8 cellular contexts compared by ENCODE assay signal in the genomic region with DNA sequence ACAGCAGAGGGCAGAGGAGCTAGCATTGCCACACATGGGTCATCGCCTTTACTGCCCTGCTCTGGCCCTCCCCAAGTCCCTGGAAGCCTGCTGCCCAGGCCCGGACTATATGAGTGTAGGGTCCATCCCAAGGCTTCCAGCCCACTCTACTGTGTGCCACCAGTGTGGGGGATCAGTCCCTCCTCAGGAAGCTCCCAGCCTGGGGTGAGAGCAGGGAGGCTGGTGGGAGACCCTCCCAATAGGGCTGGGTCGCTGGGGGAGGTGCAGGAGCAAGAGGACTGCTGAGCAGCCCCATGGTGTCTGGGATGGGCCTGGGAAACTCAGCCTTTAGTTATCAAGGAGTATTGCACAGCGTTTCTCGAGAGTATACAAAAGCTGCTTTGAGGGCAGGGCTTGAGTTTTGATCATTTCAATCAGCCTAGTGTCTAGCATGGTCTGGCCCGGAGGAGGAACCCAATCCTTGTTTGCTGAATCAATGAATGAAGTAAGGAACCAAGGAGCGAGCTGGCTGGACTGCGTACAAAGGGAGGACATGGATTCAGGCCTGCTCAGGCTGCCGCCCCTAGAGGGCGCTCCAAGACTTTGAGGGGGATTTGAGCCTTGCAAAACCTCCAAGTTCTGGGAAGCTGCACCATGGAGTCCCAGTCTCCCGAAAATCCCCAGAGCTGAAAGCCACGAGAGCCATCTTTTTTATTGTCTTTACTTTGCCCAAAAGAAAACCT.
DNase-seq lines count a peak whose midpoint lies in the region; ATAC-seq, FAIRE-seq and TF ChIP-seq lines count a peak whose summit lies in the region.

No MANE protein-coding gene starts in this region.

- H3K9ac ChIP-seq in DND-41 (ENCODE audit: low read depth, low read length), result no peak overlapping the region

- ATAC-seq in DND-41 (ENCODE audit: insufficient read depth, low read depth) (peak; percentile 62), GM19023 (IDR thresholded peaks at IDR 0.05; ENCODE audit: unreplicated experiment) (no peak), GM21526 (IDR thresholded peaks at IDR 0.05; ENCODE audit: low FRiP score, unreplicated experiment) (no peak)
- ATAC-seq in activated naive CD8-positive, alpha-beta T cell treated with anti-CD3 and anti-CD28 coated beads, Interleukin-2, amount 10 ng/mL, durations not matched to agents 7 days and 5 days (ENCODE audit: low read depth), result peak; percentile 27

- H2AFZ ChIP-seq in DND-41 (ENCODE audit: low read depth, low read length), result no peak overlapping the region

- TF ChIP-seq CTCF in DND-41 (IDR thresholded peaks at IDR 0.05; ENCODE audit: borderline replicate concordance, extremely low read depth, low read length, poor library complexity, severe bottlenecking), result peak; percentile 86

- H3K79me2 ChIP-seq in DND-41 (ENCODE audit: insufficient read depth, low read length), result no peaks in the 10 kb centered on the region

- DNase-seq in DND-41, result peak; percentile 66
- peak; percentile 94 for DNase-seq in LHCN-M2 (ENCODE audit: low read depth)
- DNase-seq in RCC 7860 (ENCODE audit: low spot score), result peak; percentile 63
- DNase-seq in activated naive CD8-positive, alpha-beta T cell treated with anti-CD3 and anti-CD28 coated beads, Interleukin-2, amount 10 ng/mL, durations not matched to agents 7 days and 5 days, result peak; percentile 73
- DNase-seq in head of caudate nucleus, result peak; percentile 71 to 94 (median 88)
- DNase-seq in pons (ENCODE audit: low spot score), result peak; percentile 86

- intact Hi-C loops in head of caudate nucleus (cut with DNase I), result loop anchor here (5.0 to 10.0 kb wide), 3 partner anchors 354 to 609 kb away; no protein-coding TSS in a partner anchor

- no peak overlapping the region for H3K4me3 ChIP-seq in DND-41 (ENCODE audit: low read depth in 1 of 2, low read length in 2 of 2)

- no peaks in the 10 kb centered on the region for H3K27me3 ChIP-seq in DND-41 (ENCODE audit: insufficient read depth, low read length, poor library complexity)

- H3K36me3 Mint-ChIP-seq in activated naive CD8-positive, alpha-beta T cell treated with anti-CD3 and anti-CD28 coated beads, Interleukin-2, amount 10 ng/mL, durations not matched to agents 7 days and 5 days, result no peaks in the 10 kb centered on the region

- POLR2A ChIA-PET in activated naive CD8-positive, alpha-beta T cell treated with anti-CD3 and anti-CD28 coated beads, Interleukin-2, amount 10 ng/mL, durations not matched to agents 7 days and 5 days (lab: Charles Lee), result no interaction called here

- no peak overlapping the region for H3K4me3 Mint-ChIP-seq in activated naive CD8-positive, alpha-beta T cell treated with anti-CD3 and anti-CD28 coated beads, Interleukin-2, amount 10 ng/mL, durations not matched to agents 7 days and 5 days

- no peaks in the 10 kb centered on the region for H3K9me3 ChIP-seq in DND-41 (ENCODE audit: insufficient read depth, low read length, severe bottlenecking)

- H3K4me1 Mint-ChIP-seq in activated naive CD8-positive, alpha-beta T cell treated with anti-CD3 and anti-CD28 coated beads, Interleukin-2, amount 10 ng/mL, durations not matched to agents 7 days and 5 days, result peaks cover 16% of the 10 kb centered on the region

- H3K27ac Mint-ChIP-seq in activated naive CD8-positive, alpha-beta T cell treated with anti-CD3 and anti-CD28 coated beads, Interleukin-2, amount 10 ng/mL, durations not matched to agents 7 days and 5 days, result no peak overlapping the region

- H3K27ac ChIP-seq in DND-41 (ENCODE audit: low read length), result no peak overlapping the region

- FAIRE-seq in RCC 7860 (lab: Jason Lieb, UNC), result no peak

- no peak overlapping the region for H3K4me2 ChIP-seq in DND-41 (ENCODE audit: insufficient read depth, low read length)

- H3K27me3 Mint-ChIP-seq in activated naive CD8-positive, alpha-beta T cell treated with anti-CD3 and anti-CD28 coated beads, Interleukin-2, amount 10 ng/mL, durations not matched to agents 7 days and 5 days, result no peaks in the 10 kb centered on the region

- H3K36me3 ChIP-seq in DND-41 (ENCODE audit: insufficient read depth, low read length), result no peaks in the 10 kb centered on the region

- H4K20me1 ChIP-seq in DND-41 (ENCODE audit: insufficient read depth, low read length), result no peaks in the 10 kb centered on the region

- no peaks in the 10 kb centered on the region for H3K9me3 Mint-ChIP-seq in activated naive CD8-positive, alpha-beta T cell treated with anti-CD3 and anti-CD28 coated beads, Interleukin-2, amount 10 ng/mL, durations not matched to agents 7 days and 5 days

- H3K4me1 ChIP-seq in DND-41 (ENCODE audit: insufficient read depth, low read length), result peaks cover 14% of the 10 kb centered on the region

Comparison
In these comparisons a context has a peak if more than half of its experiments do, and no peak if none do; other contexts are left out.
1. ATAC-seq: peak in DND-41 (single experiment) and activated naive CD8-positive, alpha-beta T cell treated with anti-CD3 and anti-CD28 coated beads, Interleukin-2, amount 10 ng/mL, durations not matched to agents 7 days and 5 days (single experiment); none in GM19023 (single experiment) and GM21526 (single experiment).
2. Peak in every context shown above with its lines, with median percentiles within 50 percentile points of each other: DNase-seq.